ENCODE assay signal across 1 cellular context in genomic region chr7:101094376-101094775, GRCh38.
TF ChIP-seq lines count a peak whose summit lies in the region.

No MANE protein-coding gene starts in this region.

TF ChIP-seq in GM23338, 12 proteins besides CTCF, POLR2A, EP300 and RAD21 (continued from another document):
- TF ChIP-seq CREB1 (CRISPR knock-in tag; IDR thresholded peaks at IDR 0.05; ENCODE audit: low read depth) (no peak), NANOG (IDR thresholded peaks at IDR 0.05; ENCODE audit: borderline replicate concordance) (no peak), STAT1 (IDR thresholded peaks at IDR 0.05; ENCODE audit: unreplicated experiment) (no peak), JUNB (IDR thresholded peaks at IDR 0.05; ENCODE audit: unreplicated experiment) (no peak), ZNF114 (CRISPR knock-in tag; IDR thresholded peaks at IDR 0.05) (no peak), EZH2 (IDR thresholded peaks at IDR 0.05; ENCODE audit: low read depth, unreplicated experiment) (no peak), REST (IDR thresholded peaks at IDR 0.05; ENCODE audit: unreplicated experiment) (no peak)
TF ChIP-seq in GM23338: peak in this region for 0.
